ENCODE assay signal across 8 cellular contexts in the genomic region with DNA sequence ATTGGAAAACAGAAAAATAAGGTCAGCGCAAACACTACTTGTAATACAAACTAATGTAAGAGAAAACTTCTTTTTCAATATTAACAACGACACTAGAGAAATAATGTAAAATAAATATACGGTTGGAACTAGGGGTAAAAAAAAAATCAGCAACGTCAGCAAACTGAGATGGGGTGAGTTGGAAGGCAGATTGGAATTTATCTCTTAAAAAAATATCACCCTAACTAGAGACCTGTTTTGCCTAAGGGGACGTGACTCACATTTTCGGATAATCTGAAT. TPM values are rescaled to one million over a fixed set of nuclear protein-coding genes. Genes with fewer than 3 reads are reported as not detected.
A peak's percentile ranks its signal among the peaks of the same experiment; 100 is the strongest.
DNase-seq lines count a peak whose midpoint lies in the region; ATAC-seq and TF ChIP-seq lines count a peak whose summit lies in the region.

No MANE protein-coding gene starts in this region.

- no peak for TF ChIP-seq CTCF in CD14-positive monocyte (IDR thresholded peaks at IDR 0.05)
- TF ChIP-seq CTCF in NB4 (IDR thresholded peaks at IDR 0.05; ENCODE audit: low read depth, low read length) = no peak
- TF ChIP-seq CTCF in nephron progenitor cell (IDR thresholded peaks at IDR 0.05) = no peak

- no peak overlapping the region for H3K27ac ChIP-seq in effector memory CD4-positive, alpha-beta T cell (ENCODE audit: insufficient read depth, low read length, poor library complexity, severe bottlenecking)

- H3K4me1 Mint-ChIP-seq in CD14-positive monocyte = peaks cover 24% of the 10 kb centered on the region
- H3K4me1 Mint-ChIP-seq in nephron progenitor cell = peaks cover 26% of the 10 kb centered on the region

- H3K4me1 ChIP-seq in effector memory CD4-positive, alpha-beta T cell (ENCODE audit: control insufficient read depth, insufficient read depth, low read length, poor library complexity, severe bottlenecking) = peaks cover 6% of the 10 kb centered on the region

- H3K9me3 ChIP-seq in effector memory CD4-positive, alpha-beta T cell (ENCODE audit: control insufficient read depth, low read length) = no peaks in the 10 kb centered on the region

- peaks cover 0 to 2% (median 0%) of the 10 kb centered on the region in 3 donors for H3K27me3 Mint-ChIP-seq in CD14-positive monocyte (ENCODE audit: low read depth in 3 of 3)
- H3K27me3 Mint-ChIP-seq in nephron progenitor cell (ENCODE audit: low read depth, poor library complexity) = peaks cover 2% of the 10 kb centered on the region

- H3K4me3 Mint-ChIP-seq in CD14-positive monocyte (peak overlapping the region; percentile 95 to 97), nephron progenitor cell (peak overlapping the region; percentile 94)

- TF ChIP-seq POLR2A in NB4 (IDR thresholded peaks at IDR 0.05; ENCODE audit: extremely low read depth, insufficient read length) = no peak

- H3K36me3 Mint-ChIP-seq in CD14-positive monocyte = peaks cover 4 to 10% of the 10 kb centered on the region in 2 donors
- H3K36me3 Mint-ChIP-seq in nephron progenitor cell (ENCODE audit: low read depth) = peaks cover 10% of the 10 kb centered on the region

- intact Hi-C loops in CD14-positive monocyte (cut with micrococcal nuclease) = loop anchor here (10.0 kb wide), 3 partner anchors 80 to 190 kb away; a partner anchor contains a TSS

- H3K9me3 Mint-ChIP-seq in CD14-positive monocyte (peaks cover 0 to 1% (median 0%) of the 10 kb centered on the region in 7 donors), nephron progenitor cell (no peaks in the 10 kb centered on the region)

- ATAC-seq in GM21381 (IDR thresholded peaks at IDR 0.05; ENCODE audit: unreplicated experiment) (no peak), GM21367 (IDR thresholded peaks at IDR 0.05; ENCODE audit: unreplicated experiment) (no peak)

- DNase-seq in CD14-positive monocyte (ENCODE audit: low spot score) (no peak), NB4 (ENCODE audit: low read depth) (no peak), nephron progenitor cell (no peak), NCI-H1417 treated with DMSO at 0.1 percent for 48 hours (lab: John Stamatoyannopoulos, UW) (no peak), NCI-H226 (no peak)
- no peak for DNase-seq in effector memory CD4-positive, alpha-beta T cell

- H3K36me3 ChIP-seq in effector memory CD4-positive, alpha-beta T cell (ENCODE audit: control insufficient read depth, insufficient read depth, low read length) = no peaks in the 10 kb centered on the region

- H3K27me3 ChIP-seq in effector memory CD4-positive, alpha-beta T cell (replicated peaks; ENCODE audit: control insufficient read depth, insufficient read depth, low read length, poor library complexity, severe bottlenecking) = no peaks in the 10 kb centered on the region

- peak overlapping the region; percentile 86 for H3K4me3 ChIP-seq in NB4 (ENCODE audit: low read depth, low read length)
- H3K4me3 ChIP-seq in effector memory CD4-positive, alpha-beta T cell (ENCODE audit: insufficient read depth, low read depth, low read length, poor library complexity, severe bottlenecking) = peak overlapping the region; percentile 96

- H3K27ac Mint-ChIP-seq in CD14-positive monocyte = peak overlapping the region; percentile 86 to 96 (median 93)
- peak overlapping the region; percentile 81 for H3K27ac Mint-ChIP-seq in nephron progenitor cell

RNA-seq across cellular contexts. Expression of a gene that starts 0.7 kb away (rescaled TPM):
- 10 to 100 TPM; 21.8 to 66.1 TPM for polyA plus RNA-seq in CD14-positive monocyte
